In genomic region chr7:127589901-127590300, GRCh38 we compare ENCODE assay signal across 12 cellular contexts. TPM values are rescaled to one million over a fixed set of nuclear protein-coding genes. Genes with fewer than 3 reads are reported as not detected.
DNase-seq lines count a peak whose midpoint lies in the region; ATAC-seq lines count a peak whose summit lies in the region.
"Had no signal": no experiment of that assay in that cellular context is flagged by ENCODE, and none has a peak within 500 bp of the region (broad histone marks: within the 10 kb centered on the region; RNA-seq: fewer than 3 reads in every experiment).

No MANE protein-coding gene starts in this region.

- peak overlapping the region; percentile 94 for H3K9ac ChIP-seq in mesenchymal stem cell (ENCODE audit: low read length)

- H3K27ac ChIP-seq in mesenchymal stem cell (ENCODE audit: low read length, poor library complexity, severe bottlenecking) = no peak overlapping the region

- H3K79me1 ChIP-seq in mesenchymal stem cell (replicated peaks; ENCODE audit: low read length, poor library complexity, severe bottlenecking) = peaks cover 26% of the 10 kb centered on the region

- H3K4me3 ChIP-seq in mesenchymal stem cell (ENCODE audit: insufficient read depth in 1 of 2, low read depth in 1 of 2, low read length in 2 of 2) = peak overlapping the region in 1 of 2 experiments; percentile 96

- no peak overlapping the region for H2BK12ac ChIP-seq in mesenchymal stem cell (ENCODE audit: low read length in 2 of 2)

- H2BK120ac ChIP-seq in mesenchymal stem cell (ENCODE audit: low read depth, low read length) = no peak overlapping the region

- no peak overlapping the region for H2BK5ac ChIP-seq in mesenchymal stem cell (ENCODE audit: low read depth, low read length, poor library complexity, severe bottlenecking)

- peaks cover 13% of the 10 kb centered on the region for H3K4me1 ChIP-seq in mesenchymal stem cell (ENCODE audit: control insufficient read depth, insufficient read depth, low read depth, low read length)
- H3K4me1 ChIP-seq: foreskin keratinocyte had no signal

- H3K27me3 Mint-ChIP-seq in activated naive CD8-positive, alpha-beta T cell = no peaks in the 10 kb centered on the region

- peaks cover 31% of the 10 kb centered on the region for H3K4me1 Mint-ChIP-seq in activated naive CD8-positive, alpha-beta T cell (ENCODE audit: low read depth)

- 93% methylated on average over 3 of the region's 3 CpGs for WGBS in mesenchymal stem cell

- H3K4me2 ChIP-seq in mesenchymal stem cell (ENCODE audit: low read length, poor library complexity, severe bottlenecking) = no peak overlapping the region

- H2AFZ ChIP-seq in mesenchymal stem cell (ENCODE audit: low read depth, low read length) = no peak overlapping the region

- H3K9me3 Mint-ChIP-seq in activated naive CD8-positive, alpha-beta T cell (ENCODE audit: low read depth) = no peaks in the 10 kb centered on the region

- no peak for ATAC-seq in HG02852 (IDR thresholded peaks at IDR 0.05; ENCODE audit: unreplicated experiment)
- ATAC-seq: foreskin keratinocyte had no signal

- intact Hi-C loops in cardiac septum (cut with DNase I) = loop anchor here (2.0 to 5.0 kb wide), 3 partner anchors 63 to 338 kb away; partner anchors contain the start of genes GRM8, SND1 and ZNF800

- H3K23ac ChIP-seq in mesenchymal stem cell (ENCODE audit: low read length in 2 of 2) = no peak overlapping the region

- H2AK5ac ChIP-seq in mesenchymal stem cell (ENCODE audit: low read length, severe bottlenecking) = no peak overlapping the region

- H3K18ac ChIP-seq in mesenchymal stem cell (ENCODE audit: low read depth in 1 of 2, low read length in 2 of 2) = no peak overlapping the region

- H3K27ac Mint-ChIP-seq in activated naive CD8-positive, alpha-beta T cell = peak overlapping the region; percentile 76

- DNase-seq in Ammon's horn (ENCODE audit: low spot score) (peak; percentile 37), EL (peak; percentile 30), mesenchymal stem cell (no peak), SW480 (ENCODE audit: low spot score) (no peak), cardiac septum (ENCODE audit: low spot score) (no peak)
- DNase-seq in central memory CD4-positive, alpha-beta T cell = no peak
- DNase-seq: foreskin keratinocyte, NCI-H1048, NCI-H69 had no signal

- H3K4ac ChIP-seq in mesenchymal stem cell (ENCODE audit: low read depth in 1 of 2, low read length in 2 of 2) = no peak overlapping the region

- no peaks in the 10 kb centered on the region for H3K27me3 ChIP-seq in mesenchymal stem cell (ENCODE audit: control insufficient read depth in 1 of 2, insufficient read depth in 1 of 2, low read length in 2 of 2)
- H3K27me3 ChIP-seq: foreskin keratinocyte, tibial nerve had no signal

- H3K9me3 ChIP-seq in mesenchymal stem cell (ENCODE audit: control insufficient read depth, low read length) = no peaks in the 10 kb centered on the region
- H3K9me3 ChIP-seq: tibial nerve had no signal

- peak overlapping the region; percentile 96 for H3K4me3 Mint-ChIP-seq in activated naive CD8-positive, alpha-beta T cell

- no peak overlapping the region for H4K8ac ChIP-seq in mesenchymal stem cell (ENCODE audit: low read length)

- no peak overlapping the region for H2BK15ac ChIP-seq in mesenchymal stem cell (ENCODE audit: low read depth, poor library complexity, severe bottlenecking)

- H3K36me3 Mint-ChIP-seq in activated naive CD8-positive, alpha-beta T cell = peaks cover 2% of the 10 kb centered on the region

- H3K36me3 ChIP-seq in mesenchymal stem cell (ENCODE audit: control insufficient read depth in 1 of 2, insufficient read depth in 2 of 2, low read depth in 1 of 2, low read length in 2 of 2) = peaks cover 20 to 22% of the 10 kb centered on the region in 2 experiments

- no peak overlapping the region for H3K14ac ChIP-seq in mesenchymal stem cell (ENCODE audit: low read length in 2 of 2)

- no peak overlapping the region for H4K91ac ChIP-seq in mesenchymal stem cell (ENCODE audit: low read length)

RNA-seq across cellular contexts. Expression of gene ARF5, which starts 1.7 kb away (rescaled TPM):
- 88.9 TPM for polyA plus RNA-seq in mesenchymal stem cell (2013, experiment 1 of 2)
- 83.2 TPM for polyA plus RNA-seq in mesenchymal stem cell (2013, experiment 2 of 2)
- total RNA-seq in cardiac septum = 102 TPM

RNA-seq across cellular contexts. Expression of gene FSCN3, which starts 3.6 kb away (rescaled TPM):
- 0.80 TPM for polyA plus RNA-seq in mesenchymal stem cell (2013, experiment 1 of 2)
- polyA plus RNA-seq in mesenchymal stem cell (2013, experiment 2 of 2) = 1.0 TPM
- total RNA-seq in cardiac septum = 0.27 TPM

RNA-seq across cellular contexts. Expression of gene GCC1, which starts 4.5 kb away (rescaled TPM):
- polyA plus RNA-seq in mesenchymal stem cell (2013, experiment 1 of 2) = 7.7 TPM
- polyA plus RNA-seq in mesenchymal stem cell (2013, experiment 2 of 2) = 7.9 TPM
- 6.8 TPM for total RNA-seq in cardiac septum

RNA-seq across cellular contexts. Expression of gene PAX4, which starts 28.0 kb away (rescaled TPM):
- polyA plus RNA-seq in mesenchymal stem cell (2013, experiment 1 of 2) = not detected
- not detected for polyA plus RNA-seq in mesenchymal stem cell (2013, experiment 2 of 2)
- total RNA-seq in cardiac septum = not detected
- total RNA-seq: foreskin keratinocyte, tibial nerve had no signal
- polyA plus RNA-seq: foreskin keratinocyte had no signal

Comparison
In these comparisons a context has a peak if more than half of its experiments do, and no peak if none do; other contexts are left out.
1. DNase-seq: peak in Ammon's horn (single experiment) and EL (single experiment); none in mesenchymal stem cell (single experiment), central memory CD4-positive, alpha-beta T cell (single experiment), SW480 (single experiment) and cardiac septum (single experiment).